Comparison of ENCODE assay signal across 11 cellular contexts in the genomic region with DNA sequence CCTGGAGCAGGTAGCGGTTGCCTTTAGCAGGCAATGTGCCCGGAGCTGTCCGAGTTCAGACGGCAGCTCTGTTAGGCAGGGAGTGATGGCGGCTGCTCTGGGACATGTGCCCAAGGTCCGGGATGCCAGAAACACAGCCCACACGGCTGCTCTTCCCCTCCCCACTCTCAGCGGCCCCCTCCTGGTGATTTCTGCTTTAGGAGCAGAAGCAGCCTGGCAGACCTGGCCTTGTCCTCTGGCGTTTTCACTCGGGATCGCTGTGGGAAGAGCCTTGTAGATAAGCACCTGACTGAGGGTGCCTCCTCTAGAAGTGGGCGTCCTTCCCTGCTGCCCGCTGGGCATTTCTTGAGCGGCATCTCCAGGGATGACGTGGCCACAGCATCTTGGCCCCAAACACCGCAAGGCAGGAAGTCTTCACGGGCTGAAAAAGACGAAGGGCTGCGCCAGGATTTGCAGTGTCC.
A peak's percentile ranks its signal among the peaks of the same experiment; 100 is the strongest.
DNase-seq lines count a peak whose midpoint lies in the region; ATAC-seq and TF ChIP-seq lines count a peak whose summit lies in the region.
"Had no signal": no experiment of that assay in that cellular context is flagged by ENCODE, and none has a peak within 500 bp of the region (broad histone marks: within the 10 kb centered on the region; RNA-seq: fewer than 3 reads in every experiment).

No MANE protein-coding gene starts in this region.

- no peak overlapping the region for H4K8ac ChIP-seq in H9 (replicated peaks; ENCODE audit: insufficient read length, low read depth, low read length)

- no peak overlapping the region for H3K23ac ChIP-seq in H9 (ENCODE audit: insufficient read length, low read depth, low read length)

- in situ Hi-C loops in SK-MEL-5 (cut with HindIII; ENCODE audit: low pct_unique_long_range_greater_than_20kb, low sequenced_read_pairs), result no loop called here

- no peak overlapping the region for H2BK5ac ChIP-seq in H9 (ENCODE audit: insufficient read length, low read length)

- H3K4me1 ChIP-seq in osteoblast (ENCODE audit: insufficient read depth, low read length) (peaks cover 15% of the 10 kb centered on the region), H9 (ENCODE audit: insufficient read depth, low read length) (no peaks in the 10 kb centered on the region)

- no peaks in the 10 kb centered on the region for H3K27me3 Mint-ChIP-seq in H9 (ENCODE audit: low read depth)
- H3K27me3 Mint-ChIP-seq: CD4-positive, CD25-positive, alpha-beta regulatory T cell had no signal

- H3K9me3 ChIP-seq in osteoblast (ENCODE audit: low read depth, low read length) (no peaks in the 10 kb centered on the region), H9 (ENCODE audit: control insufficient read depth, low read depth, low read length) (no peaks in the 10 kb centered on the region)
- H3K9me3 ChIP-seq: neutrophil had no signal

- H2BK15ac ChIP-seq in H9 (ENCODE audit: low read depth, low read length), result no peak overlapping the region

- H3K56ac ChIP-seq in H9 (ENCODE audit: insufficient read length, low read depth, low read length), result no peak overlapping the region

- H2BK20ac ChIP-seq in H9 (ENCODE audit: low read depth, low read length, poor library complexity, severe bottlenecking), result no peak overlapping the region

- no peak overlapping the region for H4K91ac ChIP-seq in H9 (ENCODE audit: insufficient read length, low read depth, low read length)

- H4K20me1 ChIP-seq in osteoblast (ENCODE audit: insufficient read depth, low read length), result peaks cover 10% of the 10 kb centered on the region
- no peaks in the 10 kb centered on the region for H4K20me1 ChIP-seq in H9 (ENCODE audit: control insufficient read depth, insufficient read depth, insufficient read length)

- no peak for ATAC-seq in HG02610 (IDR thresholded peaks at IDR 0.05; ENCODE audit: unreplicated experiment)
- ATAC-seq in GM19397 (IDR thresholded peaks at IDR 0.05; ENCODE audit: unreplicated experiment), result no peak

- no peaks in the 10 kb centered on the region for H3K23me2 ChIP-seq in H9 (ENCODE audit: insufficient read length, low read depth, low read length, poor library complexity, severe bottlenecking)

- H3K4me2 ChIP-seq in osteoblast (ENCODE audit: insufficient read depth, low read length) (peak overlapping the region; percentile 89), H9 (ENCODE audit: insufficient read depth, insufficient read length, low read length) (no peak overlapping the region)

- H2AK5ac ChIP-seq in H9 (ENCODE audit: insufficient read length, low read length), result no peak overlapping the region

- H3K36me3 ChIP-seq in osteoblast (ENCODE audit: insufficient read depth, low read length), result no peaks in the 10 kb centered on the region

- H3K18ac ChIP-seq in H9 (ENCODE audit: insufficient read length, low read depth, low read length), result no peak overlapping the region

- no peak overlapping the region for H3K14ac ChIP-seq in H9 (ENCODE audit: insufficient read depth, low read length)

- H3K36me3 Mint-ChIP-seq in H9 (ENCODE audit: insufficient read depth in 1 of 3, low read depth in 3 of 3), result no peaks in the 10 kb centered on the region; a peak in 1 of 7 replicates
- H3K36me3 Mint-ChIP-seq: CD4-positive, CD25-positive, alpha-beta regulatory T cell had no signal

- peak; percentile 73 for DNase-seq in AG10803 (ENCODE audit: low read depth)
- peak; percentile 12 for DNase-seq in SK-MEL-5 (ENCODE audit: low read depth, low spot score)
- DNase-seq in fibroblast of the aortic adventitia (ENCODE audit: low read depth), result peak; percentile 78
- DNase-seq in osteoblast (ENCODE audit: insufficient read length, low spot score, missing footprints), result peak; percentile 95
- DNase-seq in activated CD4-positive, alpha-beta T cell treated with anti-CD3 and anti-CD28 coated beads for 4 hours, result no peak
- no peak for DNase-seq in H9
- DNase-seq: CD4-positive, CD25-positive, alpha-beta regulatory T cell; NCI-H1436 treated with DMSO at 0.1 percent for 48 hours had no signal

- H2AFZ ChIP-seq in osteoblast (ENCODE audit: low read length) (peak overlapping the region; percentile 89), H9 (ENCODE audit: low read length) (no peak overlapping the region)

- no peak overlapping the region for H3K4ac ChIP-seq in H9 (ENCODE audit: low read depth, low read length)

- H3K4me1 Mint-ChIP-seq in H9, result peaks cover 2 to 4% of the 10 kb centered on the region in 2 experiments; a peak in 2 of 4 replicates

- H3K27ac Mint-ChIP-seq in H9, result no peak overlapping the region; a peak in 1 of 7 replicates
- H3K27ac Mint-ChIP-seq: CD4-positive, CD25-positive, alpha-beta regulatory T cell had no signal

- no CpG with 5 or more reads among the region's 19 CpGs for WGBS in H9 (ENCODE audit: extremely low coverage, insufficient read length, low lambda C conversion rate)

- H3K27me3 ChIP-seq in osteoblast (ENCODE audit: insufficient read depth, low read length), result no peaks in the 10 kb centered on the region
- H3K27me3 ChIP-seq in H9 (ENCODE audit: insufficient read depth, low read length), result no peaks in the 10 kb centered on the region
- H3K27me3 ChIP-seq: neutrophil had no signal

- H3T11ph ChIP-seq in H9 (ENCODE audit: low read length), result no peak overlapping the region

- H3K4me3 Mint-ChIP-seq in H9, result no peak overlapping the region
- H3K4me3 Mint-ChIP-seq: CD4-positive, CD25-positive, alpha-beta regulatory T cell had no signal

- peak overlapping the region; percentile 60 for H3K27ac ChIP-seq in osteoblast (ENCODE audit: low read depth, low read length)
- H3K27ac ChIP-seq in H9 (ENCODE audit: insufficient read length, low read depth, low read length), result no peak overlapping the region
- H3K27ac ChIP-seq: neutrophil had no signal

- H4K5ac ChIP-seq in H9 (ENCODE audit: insufficient read length, low read depth, low read length), result no peak overlapping the region

- H3K9ac ChIP-seq in H9 (ENCODE audit: extremely low read depth, insufficient read length, low read length), result no peak overlapping the region

- no peaks in the 10 kb centered on the region for H3K9me3 Mint-ChIP-seq in H9
- H3K9me3 Mint-ChIP-seq: CD4-positive, CD25-positive, alpha-beta regulatory T cell had no signal

- no peak overlapping the region for H2BK120ac ChIP-seq in H9 (ENCODE audit: low read depth, low read length, poor library complexity, severe bottlenecking)

- no peaks in the 10 kb centered on the region for H3K79me1 ChIP-seq in H9 (ENCODE audit: insufficient read depth, low read depth, low read length, poor library complexity, severe bottlenecking)

- H3K4me3 ChIP-seq in AG10803 (ENCODE audit: low read length), result peak overlapping the region; percentile 42
- peak overlapping the region; percentile 53 for H3K4me3 ChIP-seq in fibroblast of the aortic adventitia (ENCODE audit: low read depth, low read length)
- peak overlapping the region; percentile 75 for H3K4me3 ChIP-seq in osteoblast (ENCODE audit: insufficient read depth, low read length)

- H2BK12ac ChIP-seq in H9 (ENCODE audit: insufficient read length, low read depth, low read length), result no peak overlapping the region

- H3K79me2 ChIP-seq in osteoblast (ENCODE audit: insufficient read depth, low read length) (no peaks in the 10 kb centered on the region), H9 (ENCODE audit: insufficient read depth, low read length) (no peaks in the 10 kb centered on the region)

- TF ChIP-seq CTCF in AG10803 (conservative IDR thresholded peaks at IDR 0.05; ENCODE audit: low read length) (no peak; the same call in 1 of the 2 replicates), fibroblast of the aortic adventitia (IDR thresholded peaks at IDR 0.05; ENCODE audit: insufficient read depth, low read length) (peak; percentile 48), osteoblast (IDR thresholded peaks at IDR 0.05; ENCODE audit: extremely low read depth, low read depth, low read length) (no peak), H9 (conservative IDR thresholded peaks at IDR 0.05) (no peak)

Comparison
In these comparisons a context has a peak if more than half of its experiments do, and no peak if none do; other contexts are left out.
1. DNase-seq: peak in AG10803 (single experiment), SK-MEL-5 (single experiment), fibroblast of the aortic adventitia (single experiment) and osteoblast (single experiment); none in activated CD4-positive, alpha-beta T cell treated with anti-CD3 and anti-CD28 coated beads for 4 hours (0 of 2) and H9 (single experiment).
2. Peak in every context shown above with its lines, with median percentiles within 50 percentile points of each other: H3K4me3 ChIP-seq.